In the genomic region with DNA sequence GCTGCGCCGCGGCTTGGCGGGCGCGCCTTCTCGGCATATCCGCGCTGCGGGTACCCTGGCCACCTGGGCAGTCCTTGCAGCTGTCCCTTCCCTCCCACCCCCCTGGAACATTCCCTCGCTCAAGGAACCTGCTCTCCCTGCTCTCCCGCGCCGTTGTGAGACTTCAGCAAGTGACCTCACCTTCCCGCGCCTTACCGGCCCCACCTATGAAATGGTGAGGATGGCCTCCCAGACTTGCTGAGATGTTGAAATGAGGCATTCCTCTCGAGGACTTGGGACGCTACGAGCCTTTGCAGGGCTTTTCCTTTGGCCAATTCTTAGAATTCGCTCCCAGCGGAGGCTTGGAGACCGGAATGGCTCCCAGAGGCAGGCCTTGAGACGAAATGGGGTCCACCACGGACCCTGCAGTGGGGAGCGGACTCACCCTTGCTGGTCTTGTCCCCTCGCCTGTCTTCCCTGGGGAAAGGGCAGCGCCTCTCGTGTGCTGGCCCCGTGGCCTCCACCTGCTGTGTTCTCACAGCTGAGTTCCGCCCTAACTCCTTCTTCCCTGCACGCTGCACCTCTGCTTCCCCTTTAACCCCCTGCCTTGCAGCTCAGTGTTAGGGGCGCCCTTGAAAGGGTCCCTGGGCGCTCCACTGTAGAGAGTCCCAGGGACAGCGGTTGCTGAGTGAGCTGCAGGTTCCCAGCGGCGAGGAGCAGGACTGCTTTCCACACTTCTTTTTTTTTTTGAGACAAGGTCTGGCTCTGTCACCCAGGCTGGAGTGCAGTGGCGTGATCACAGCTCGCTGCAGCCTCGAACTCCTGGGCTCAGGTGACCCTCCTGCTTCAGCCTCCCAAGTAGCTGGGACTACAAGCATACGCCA, we compare ENCODE assay signal across 13 cellular contexts. TPM values are rescaled to one million over a fixed set of nuclear protein-coding genes. Genes with fewer than 3 reads are reported as not detected.
DNase-seq lines count a peak whose midpoint lies in the region; ATAC-seq and TF ChIP-seq lines count a peak whose summit lies in the region.
"Had no signal": no experiment of that assay in that cellular context is flagged by ENCODE, and none has a peak within 500 bp of the region (broad histone marks: within the 10 kb centered on the region; RNA-seq: fewer than 3 reads in every experiment).

No MANE protein-coding gene starts in this region.

- peak overlapping the region; percentile 19 for H3K4me3 ChIP-seq in colonic mucosa
- H3K4me3 ChIP-seq in sigmoid colon, result peak overlapping the region; percentile 31 to 68 (median 56)

- ATAC-seq in omental fat pad (ENCODE audit: low FRiP score), result no peak

- peak overlapping the region; percentile 19 to 24 for H3K9ac ChIP-seq in colonic mucosa (ENCODE audit: low read depth in 2 of 2, low read length in 2 of 2)

- no peak for TF ChIP-seq POLR2A in sigmoid colon (IDR thresholded peaks at IDR 0.05)

- no peaks in the 10 kb centered on the region for H3K4me1 ChIP-seq in colonic mucosa
- H3K4me1 ChIP-seq in sigmoid colon, result peaks cover 0 to 96% (median 62%) of the 10 kb centered on the region in 4 donors

- no peaks in the 10 kb centered on the region for H3K9me3 ChIP-seq in colonic mucosa
- H3K9me3 ChIP-seq in sigmoid colon, result no peaks in the 10 kb centered on the region
- H3K9me3 ChIP-seq: ascending aorta, left lung had no signal

- intact Hi-C loops in colonic mucosa (cut with DNase I), result no loop called here
- intact Hi-C loops in sigmoid colon (cut with DNase I), result no loop called here

- H3K27me3 ChIP-seq in colonic mucosa (peaks cover 36% of the 10 kb centered on the region), sigmoid colon (no peaks in the 10 kb centered on the region)

- no peak for TF ChIP-seq EP300 in sigmoid colon (IDR thresholded peaks at IDR 0.05)

- DNase-seq in GM10248 (ENCODE audit: extremely low spot score), result peak; percentile 11
- DNase-seq in colonic mucosa, result no peak
- peak; percentile 78 for DNase-seq in left kidney (ENCODE audit: low read depth, low spot score)
- DNase-seq in sigmoid colon, result peak; percentile 66
- no peak for DNase-seq in NCI-H345 (lab: John Stamatoyannopoulos, UW)
- no peak for DNase-seq in omental fat pad (ENCODE audit: low spot score)
- no peak for DNase-seq in kidney tubule cell (ENCODE audit: low spot score)
- DNase-seq in NCI-H226, result no peak
- DNase-seq: CD4-positive, CD25-positive, alpha-beta regulatory T cell; left lung; NCI-H1436 treated with DMSO at 0.1 percent for 48 hours; T1000 had no signal

- WGBS in sigmoid colon, 2 donors, result 27 to 32% methylated on average over 41 of the region's 41 CpGs

- peak overlapping the region; percentile 44 for H3K27ac ChIP-seq in colonic mucosa
- peak overlapping the region; percentile 72 to 98 (median 88) for H3K27ac ChIP-seq in sigmoid colon
- H3K27ac ChIP-seq: ascending aorta, left lung had no signal

- CTCF ChIA-PET in GM10248 (lab: Yijun Ruan, JAX), result interaction anchor here (2.1 kb wide), 1 partner anchor 23 kb away, joined by 8 read pairs; no protein-coding TSS in a partner anchor

- H3K36me3 ChIP-seq in colonic mucosa (no peaks in the 10 kb centered on the region), sigmoid colon (no peaks in the 10 kb centered on the region)
- H3K36me3 ChIP-seq: ascending aorta, left lung had no signal

- POLR2A ChIA-PET in GM10248 (lab: Yijun Ruan, JAX), result no interaction called here

- TF ChIP-seq CTCF in GM10248 (IDR thresholded peaks at IDR 0.05; ENCODE audit: control extremely low read depth, extremely low read depth, low read depth, missing control alignments) (no peak), colonic mucosa (IDR thresholded peaks at IDR 0.05) (no peak), sigmoid colon (IDR thresholded peaks at IDR 0.05) (peak in 1 of 4 experiments; percentile 27), omental fat pad (IDR thresholded peaks at IDR 0.05) (no peak)

RNA-seq across cellular contexts. Expression of a gene that starts 0.9 kb away (rescaled TPM):
- total RNA-seq in colonic mucosa, result 10 to 100 TPM; 20.1 to 30.6 TPM
- 100 to 1,000 TPM in 1 of 4 donors, 10 to 100 TPM in 2, 1 to 10 TPM in 1; 8.2 to 106 (median 35.7) TPM for total RNA-seq in sigmoid colon
- 10 to 100 TPM in 1 of 3 donors, 1 to 10 TPM in 2; 3.6 to 44.0 (median 6.0) TPM for polyA plus RNA-seq in sigmoid colon
- 1 to 10 TPM in 1 of 4 donors, under 1 TPM in 3; 0.19 to 5.8 (median 0.75) TPM for total RNA-seq in omental fat pad
- total RNA-seq: CD4-positive, CD25-positive, alpha-beta regulatory T cell had no signal
- polyA plus RNA-seq: CD4-positive, CD25-positive, alpha-beta regulatory T cell had no signal

Comparison
In these comparisons a context has a peak if more than half of its experiments do, and no peak if none do; other contexts are left out.
1. DNase-seq: peak in GM10248 (single experiment), left kidney (single experiment) and sigmoid colon (single experiment); none in colonic mucosa (single experiment), NCI-H345 (single experiment), omental fat pad (single experiment), kidney tubule cell (single experiment) and NCI-H226 (single experiment).